10 cellular contexts compared by ENCODE assay signal in the genomic region with DNA sequence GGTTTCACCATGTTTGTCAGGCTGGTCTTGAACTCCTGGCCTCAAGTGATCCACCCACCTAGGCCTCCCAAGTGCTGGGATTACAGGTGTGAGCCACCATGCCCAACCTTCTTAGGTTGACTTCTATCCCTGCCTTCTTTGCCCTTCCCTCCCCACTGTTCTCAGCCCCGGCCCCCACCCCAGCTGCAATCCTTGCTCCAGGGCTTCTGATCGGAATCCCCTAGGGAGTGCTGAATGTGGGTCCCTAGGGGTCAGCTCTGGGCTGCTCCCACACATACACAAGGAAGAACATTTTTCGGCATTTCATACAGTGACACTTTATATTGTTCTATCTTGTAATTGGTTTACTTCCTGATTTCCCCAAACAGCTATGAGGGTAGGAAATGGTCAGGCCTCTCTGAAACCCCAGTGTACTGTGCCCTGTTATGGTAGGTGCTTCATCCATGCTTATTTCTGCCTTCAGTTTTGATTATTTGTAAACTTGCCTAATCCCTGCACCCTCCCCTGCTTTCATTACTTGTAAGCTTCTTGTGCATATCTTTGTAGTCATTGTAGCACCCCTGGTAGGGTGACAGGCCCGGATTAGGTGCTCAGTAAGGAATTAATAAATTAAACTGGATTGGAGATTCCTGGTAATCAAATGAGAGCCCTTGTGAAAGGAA. TPM values are rescaled to one million over a fixed set of nuclear protein-coding genes. Genes with fewer than 3 reads are reported as not detected.
DNase-seq lines count a peak whose midpoint lies in the region; ATAC-seq and TF ChIP-seq lines count a peak whose summit lies in the region.
"Had no signal": no experiment of that assay in that cellular context is flagged by ENCODE, and none has a peak within 500 bp of the region (broad histone marks: within the 10 kb centered on the region; RNA-seq: fewer than 3 reads in every experiment).

No MANE protein-coding gene starts in this region.

- WGBS in sigmoid colon, 2 donors, result 61 to 73% methylated on average over 4 of the region's 4 CpGs

- H3K4me3 Mint-ChIP-seq in glutamatergic neuron (ENCODE audit: unreplicated experiment), result no peak overlapping the region
- H3K4me3 Mint-ChIP-seq: activated CD4-positive, alpha-beta memory T cell treated with anti-CD3 and anti-CD28 coated beads, Interleukin-2, amount 10 ng/mL, durations not matched to agents 7 days and 5 days; CD8-positive, alpha-beta T cell had no signal

- H3K27ac Mint-ChIP-seq in glutamatergic neuron (ENCODE audit: unreplicated experiment), result peak overlapping the region; percentile 43
- H3K27ac Mint-ChIP-seq: activated CD4-positive, alpha-beta memory T cell treated with anti-CD3 and anti-CD28 coated beads, Interleukin-2, amount 10 ng/mL, durations not matched to agents 7 days and 5 days; CD8-positive, alpha-beta T cell had no signal

- H3K27ac ChIP-seq in SJCRH30 (peak overlapping the region; percentile 16; the same call in 1 of the 2 replicates), sigmoid colon (peak overlapping the region; percentile 64 to 92 (median 72))

- H3K9me3 ChIP-seq in SJCRH30 (replicated peaks) (no peaks in the 10 kb centered on the region), sigmoid colon (no peaks in the 10 kb centered on the region)

- H3K9me3 Mint-ChIP-seq in glutamatergic neuron (ENCODE audit: unreplicated experiment), result peaks cover 9% of the 10 kb centered on the region
- H3K9me3 Mint-ChIP-seq: activated CD4-positive, alpha-beta memory T cell treated with anti-CD3 and anti-CD28 coated beads, Interleukin-2, amount 10 ng/mL, durations not matched to agents 7 days and 5 days; CD8-positive, alpha-beta T cell had no signal

- ATAC-seq in GM21390 (IDR thresholded peaks at IDR 0.05; ENCODE audit: unreplicated experiment) (peak; percentile 12), GM18861 (IDR thresholded peaks at IDR 0.05; ENCODE audit: unreplicated experiment) (no peak)
- ATAC-seq: CD8-positive, alpha-beta T cell had no signal

- intact Hi-C loops in sigmoid colon (cut with DNase I), result loop anchor here (2.0 to 5.0 kb wide), 2 partner anchors 214 to 297 kb away; no protein-coding TSS in a partner anchor

- no peak for DNase-seq in SJCRH30
- no peak for DNase-seq in glutamatergic neuron
- no peak for DNase-seq in sigmoid colon
- no peak for DNase-seq in NCI-H69 (lab: John Stamatoyannopoulos, UW)
- DNase-seq in GF-D8 (lab: John Stamatoyannopoulos, UW), result no peak
- no peak for DNase-seq in T-helper 2 cell

- peaks cover 62% of the 10 kb centered on the region for H3K4me1 ChIP-seq in SJCRH30
- H3K4me1 ChIP-seq in sigmoid colon, result peaks cover 0 to 78% (median 76%) of the 10 kb centered on the region in 4 donors

- TF ChIP-seq POLR2A in sigmoid colon (IDR thresholded peaks at IDR 0.05), result no peak

- H3K4me3 ChIP-seq in SJCRH30, result no peak overlapping the region
- H3K4me3 ChIP-seq in sigmoid colon, result no peak overlapping the region

- peaks cover 24% of the 10 kb centered on the region for H3K4me1 Mint-ChIP-seq in glutamatergic neuron (ENCODE audit: low read depth, unreplicated experiment)

- H3K27me3 Mint-ChIP-seq in glutamatergic neuron (ENCODE audit: unreplicated experiment), result peaks cover 6% of the 10 kb centered on the region
- H3K27me3 Mint-ChIP-seq: activated CD4-positive, alpha-beta memory T cell treated with anti-CD3 and anti-CD28 coated beads, Interleukin-2, amount 10 ng/mL, durations not matched to agents 7 days and 5 days had no signal

- H3K36me3 Mint-ChIP-seq in glutamatergic neuron (ENCODE audit: unreplicated experiment), result no peaks in the 10 kb centered on the region
- H3K36me3 Mint-ChIP-seq: CD8-positive, alpha-beta T cell had no signal

- no peaks in the 10 kb centered on the region for H3K36me3 ChIP-seq in SJCRH30
- H3K36me3 ChIP-seq in sigmoid colon, result no peaks in the 10 kb centered on the region

- no peak for TF ChIP-seq CTCF in glutamatergic neuron (IDR thresholded peaks at IDR 0.05; ENCODE audit: partially characterized antibody, unreplicated experiment)
- no peak for TF ChIP-seq CTCF in sigmoid colon (IDR thresholded peaks at IDR 0.05)

- no peak for TF ChIP-seq EP300 in sigmoid colon (IDR thresholded peaks at IDR 0.05)

- no peaks in the 10 kb centered on the region for H3K27me3 ChIP-seq in SJCRH30
- no peaks in the 10 kb centered on the region for H3K27me3 ChIP-seq in sigmoid colon

RNA-seq across cellular contexts. Expression of gene SRP9, which starts 5.8 kb away (rescaled TPM):
- total RNA-seq in SJCRH30 (2014; rRNA removed; shearing (Covaris generic)), result 618 and 654 TPM in 2 replicates
- total RNA-seq in glutamatergic neuron (ENCODE audit: unreplicated experiment) (364 TPM), sigmoid colon (100 to 1,000 TPM; 148 to 270 (median 220) TPM)
- polyA plus RNA-seq in sigmoid colon, result 100 to 1,000 TPM; 262 to 513 (median 358) TPM

RNA-seq across cellular contexts. Expression of gene EPHX1, which starts 38.1 kb away (rescaled TPM):
- 6.3 and 7.2 TPM in 2 replicates for total RNA-seq in SJCRH30 (2014; rRNA removed; shearing (Covaris generic))
- total RNA-seq in glutamatergic neuron (ENCODE audit: unreplicated experiment), result 60.4 TPM
- 10 to 100 TPM; 43.6 to 78.9 (median 67.7) TPM for total RNA-seq in sigmoid colon
- 10 to 100 TPM in 2 of 3 donors, 1 to 10 TPM in 1; 6.9 to 26.6 (median 14.4) TPM for polyA plus RNA-seq in sigmoid colon
